In the genomic region with DNA sequence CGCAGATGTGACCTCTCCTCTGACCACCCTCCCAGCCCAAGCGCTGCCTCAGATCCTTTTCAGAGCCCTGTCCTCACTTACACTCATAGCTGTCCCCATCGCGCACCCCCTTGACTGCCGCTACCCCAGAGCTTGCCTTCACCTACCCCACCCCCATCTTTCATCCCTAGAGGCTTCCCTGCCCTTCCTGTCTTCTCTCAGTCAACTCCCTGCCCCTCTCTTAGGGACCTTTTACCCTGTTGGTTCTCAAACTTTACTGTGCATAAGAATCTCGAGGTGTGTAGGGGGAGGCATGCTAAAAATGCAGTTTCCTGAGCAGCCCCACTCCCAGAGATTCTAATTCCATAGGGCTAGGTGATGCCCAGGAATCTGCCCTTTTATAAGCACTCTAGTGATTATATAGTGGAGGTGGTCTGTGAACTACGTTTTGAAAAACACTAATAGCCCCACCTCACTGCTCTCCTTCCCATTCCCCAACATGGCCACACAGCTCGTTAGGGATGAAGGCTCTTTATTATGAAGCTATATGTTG, we compare ENCODE assay signal across 8 cellular contexts. TPM values are rescaled to one million over a fixed set of nuclear protein-coding genes. Genes with fewer than 3 reads are reported as not detected.
DNase-seq lines count a peak whose midpoint lies in the region; ATAC-seq, FAIRE-seq and TF ChIP-seq lines count a peak whose summit lies in the region.

No MANE protein-coding gene starts in this region.

- no peak for FAIRE-seq in frontal cortex (lab: Jason Lieb, UNC)

- TF ChIP-seq CTCF in astrocyte of the cerebellum (IDR thresholded peaks at IDR 0.05; ENCODE audit: low read depth, low read length, missing control alignments) (no peak), lung (IDR thresholded peaks at IDR 0.05; ENCODE audit: control extremely low read depth, extremely low read depth) (no peak)

- H3K4me3 Mint-ChIP-seq in CD4-positive, CD25-positive, alpha-beta regulatory T cell, result peak overlapping the region; percentile 93 to 100 (median 96)

- ATAC-seq in CD4-positive, CD25-positive, alpha-beta regulatory T cell (ENCODE audit: low read depth in 2 of 2), result peak in 1 of 2 donors; percentile 3
- ATAC-seq in HG03045 (IDR thresholded peaks at IDR 0.05; ENCODE audit: unreplicated experiment) (peak; percentile 4), lung (ENCODE audit: insufficient read depth, low FRiP score) (no peak), GM21360 (IDR thresholded peaks at IDR 0.05; ENCODE audit: unreplicated experiment) (no peak)

- H3K9me3 ChIP-seq in CD4-positive, CD25-positive, alpha-beta regulatory T cell (ENCODE audit: control insufficient read depth in 2 of 2, low read length in 2 of 2), result no peaks in the 10 kb centered on the region
- H3K9me3 ChIP-seq in lung (ENCODE audit: control insufficient read depth in 2 of 2, insufficient read depth in 1 of 2, low read length in 1 of 2), result peaks cover 0 to 2% of the 10 kb centered on the region in 2 donors

- H3K27me3 ChIP-seq in CD4-positive, CD25-positive, alpha-beta regulatory T cell (ENCODE audit: control insufficient read depth, insufficient read depth, low read length), result no peaks in the 10 kb centered on the region
- no peaks in the 10 kb centered on the region for H3K27me3 ChIP-seq in lung (ENCODE audit: control insufficient read depth, insufficient read depth)

- no peaks in the 10 kb centered on the region for H3K9me3 Mint-ChIP-seq in CD4-positive, CD25-positive, alpha-beta regulatory T cell

- no peak for DNase-seq in CD4-positive, CD25-positive, alpha-beta regulatory T cell
- no peak for DNase-seq in astrocyte of the cerebellum (ENCODE audit: low read depth)
- DNase-seq in lung (ENCODE audit: low spot score), result no peak
- DNase-seq in NCI-H187 (lab: John Stamatoyannopoulos, UW), result no peak
- DNase-seq in frontal cortex (ENCODE audit: low spot score in 2 of 2), result no peak
- DNase-seq in GOT3 (lab: John Stamatoyannopoulos, UW), result no peak

- in situ Hi-C loops in astrocyte of the cerebellum (cut with HindIII; ENCODE audit: low sequenced_read_pairs), result no loop called here

- WGBS in lung, 2 donors, result 3 to 6% methylated on average over 8 of the region's 8 CpGs

- H3K36me3 Mint-ChIP-seq in CD4-positive, CD25-positive, alpha-beta regulatory T cell, result peaks cover 11% of the 10 kb centered on the region

- no peaks in the 10 kb centered on the region for H3K27me3 Mint-ChIP-seq in CD4-positive, CD25-positive, alpha-beta regulatory T cell

- peaks cover 25 to 53% (median 36%) of the 10 kb centered on the region in 4 donors for H3K4me1 Mint-ChIP-seq in CD4-positive, CD25-positive, alpha-beta regulatory T cell

- H3K27ac ChIP-seq in CD4-positive, CD25-positive, alpha-beta regulatory T cell (ENCODE audit: insufficient read depth, low read length, poor library complexity, severe bottlenecking), result peak overlapping the region; percentile 100
- peak overlapping the region; percentile 90 to 100 for H3K27ac ChIP-seq in lung (ENCODE audit: low read depth in 1 of 2, low read length in 1 of 2)

- peak overlapping the region; percentile 99 for H3K4me3 ChIP-seq in CD4-positive, CD25-positive, alpha-beta regulatory T cell (ENCODE audit: low read depth, low read length)
- H3K4me3 ChIP-seq in astrocyte of the cerebellum (ENCODE audit: low read depth, low read length) (peak overlapping the region; percentile 100), lung (peak overlapping the region; percentile 95)

- H3K27ac Mint-ChIP-seq in CD4-positive, CD25-positive, alpha-beta regulatory T cell, result peak overlapping the region; percentile 96 to 100 (median 100)

- H3K36me3 ChIP-seq in CD4-positive, CD25-positive, alpha-beta regulatory T cell (ENCODE audit: control insufficient read depth, insufficient read depth, low read length), result peaks cover 2% of the 10 kb centered on the region
- H3K36me3 ChIP-seq in lung (ENCODE audit: control insufficient read depth in 2 of 2, insufficient read depth in 2 of 2, low read length in 2 of 2), result peaks cover 0 to under 1% of the 10 kb centered on the region in 2 donors

- peaks cover 13% of the 10 kb centered on the region for H3K4me1 ChIP-seq in CD4-positive, CD25-positive, alpha-beta regulatory T cell (ENCODE audit: control insufficient read depth, insufficient read depth, low read length, poor library complexity, severe bottlenecking)
- H3K4me1 ChIP-seq in lung (ENCODE audit: control insufficient read depth in 2 of 2, insufficient read depth in 2 of 2, low read length in 2 of 2), result peaks cover 7 to 11% of the 10 kb centered on the region in 2 donors

RNA-seq across cellular contexts. Expression of gene TM9SF4, which starts 0.7 kb away (rescaled TPM):
- 36.3 TPM for total RNA-seq in CD4-positive, CD25-positive, alpha-beta regulatory T cell
- polyA plus RNA-seq in CD4-positive, CD25-positive, alpha-beta regulatory T cell, result 10 to 100 TPM; 28.7 to 31.4 (median 29.4) TPM
- total RNA-seq in lung (10 to 100 TPM; 35.8 to 46.6 TPM), frontal cortex (13.5 TPM)
- polyA plus RNA-seq in lung, result 10 to 100 TPM; 18.4 to 41.2 TPM

RNA-seq across cellular contexts. Expression of gene HCK, which starts 58.2 kb away (rescaled TPM):
- not detected for total RNA-seq in CD4-positive, CD25-positive, alpha-beta regulatory T cell
- polyA plus RNA-seq in CD4-positive, CD25-positive, alpha-beta regulatory T cell, result under 1 TPM in 3 of 4 donors, not detected in 1; 0.23 to 0.87 (median 0.25) TPM
- total RNA-seq in lung (10 to 100 TPM; 28.1 to 94.3 TPM), frontal cortex (2.9 TPM)
- 100 to 1,000 TPM in 1 of 2 donors, 10 to 100 TPM in 1; 18.5 to 304 TPM for polyA plus RNA-seq in lung
